In genomic region chr1:47275811-47276210, GRCh38 we compare ENCODE assay signal across 5 cellular contexts. TPM values are rescaled to one million over a fixed set of nuclear protein-coding genes. Genes with fewer than 3 reads are reported as not detected.
"Had no signal": no experiment of that assay in that cellular context is flagged by ENCODE, and none has a peak within 500 bp of the region (broad histone marks: within the 10 kb centered on the region; RNA-seq: fewer than 3 reads in every experiment).

No MANE protein-coding gene starts in this region.

RNA-seq across cellular contexts. Expression of gene TAL1, which starts 43.8 kb away (rescaled TPM):
- total RNA-seq: HepG2, HT-29, LHCN-M2, NCI-H460, SJSA1 had no signal
